Comparison of ENCODE assay signal across 8 cellular contexts in genomic region chr5:36305571-36306326, GRCh38.
DNase-seq lines count a peak whose midpoint lies in the region; ATAC-seq, FAIRE-seq and TF ChIP-seq lines count a peak whose summit lies in the region.

No MANE protein-coding gene starts in this region.

- peak; percentile 56 for FAIRE-seq in GM18507 (lab: Jason Lieb, UNC)

- TF ChIP-seq CTCF in astrocyte of the cerebellum (IDR thresholded peaks at IDR 0.05; ENCODE audit: low read depth, low read length, missing control alignments): peak; percentile 76

- DNase-seq in AG20443 (ENCODE audit: low spot score) (peak; percentile 70), GM18507 (ENCODE audit: extremely low spot score, insufficient read length, low read depth) (no peak), HPDE6-E6E7 (ENCODE audit: extremely low spot score) (peak; percentile 12), NCI-H774 (lab: John Stamatoyannopoulos, UW) (peak; percentile 77), astrocyte of the cerebellum (ENCODE audit: low read depth) (no peak), hypothalamus (lab: John Stamatoyannopoulos, UW) (peak in 30 of 51 donors; percentile 2 to 69 (median 34))
- DNase-seq in stimulated activated CD4-positive, alpha-beta T cell treated with anti-CD3 and anti-CD28 coated beads, Interleukin-4, amount 100 ng/mL, for 24 hours: peak; percentile 4

- ATAC-seq in GM18870 (IDR thresholded peaks at IDR 0.05; ENCODE audit: unreplicated experiment): no peak

- in situ Hi-C loops in astrocyte of the cerebellum (cut with HindIII; ENCODE audit: low sequenced_read_pairs): no loop called here

- no peak overlapping the region for H3K4me3 ChIP-seq in astrocyte of the cerebellum (ENCODE audit: low read depth, low read length)

Comparison
In these comparisons a context has a peak if more than half of its experiments do, and no peak if none do; other contexts are left out.
1. DNase-seq: peak in AG20443 (single experiment), HPDE6-E6E7 (single experiment), NCI-H774 (single experiment), hypothalamus (30 of 51) and stimulated activated CD4-positive, alpha-beta T cell treated with anti-CD3 and anti-CD28 coated beads, Interleukin-4, amount 100 ng/mL, for 24 hours (single experiment); none in GM18507 (single experiment) and astrocyte of the cerebellum (single experiment).